19 cellular contexts compared by ENCODE assay signal in genomic region chr9:94911211-94911610, GRCh38.
DNase-seq lines count a peak whose midpoint lies in the region; ATAC-seq, FAIRE-seq and TF ChIP-seq lines count a peak whose summit lies in the region.
"Had no signal": no experiment of that assay in that cellular context is flagged by ENCODE, and none has a peak within 500 bp of the region (broad histone marks: within the 10 kb centered on the region; RNA-seq: fewer than 3 reads in every experiment).

No MANE protein-coding gene starts in this region.

- TF ChIP-seq EP300 in A549 (IDR thresholded peaks at IDR 0.05) (no peak), esophagus muscularis mucosa (IDR thresholded peaks at IDR 0.05) (no peak), neural cell (conservative IDR thresholded peaks at IDR 0.05; ENCODE audit: poor library complexity, severe bottlenecking) (no peak)

- no peaks in the 10 kb centered on the region for H4K20me1 ChIP-seq in IMR-90 (ENCODE audit: insufficient read depth, low read length)
- H4K20me1 ChIP-seq in neural cell (ENCODE audit: insufficient read depth) = no peaks in the 10 kb centered on the region

- no peak overlapping the region for H3K23ac ChIP-seq in IMR-90 (ENCODE audit: low read depth, low read length)

- CTCF ChIA-PET in A549 (lab: Yijun Ruan, JAX) = interaction anchor here (0.5 to 10.0 kb wide), 15 partner anchors 10 to 230 kb away, joined by 3 to 64 read pairs (median 4); no protein-coding TSS in a partner anchor
- CTCF ChIA-PET in IMR-90 (lab: Yijun Ruan, JAX) = no interaction called here

- peak overlapping the region; percentile 57; the same call in 1 of the 2 replicates for H2BK20ac ChIP-seq in IMR-90 (ENCODE audit: low read depth, low read length)

- H2BK120ac ChIP-seq in IMR-90 (ENCODE audit: low read depth, low read length) = peak overlapping the region; percentile 64

- H3K27ac ChIP-seq in A549 (peak overlapping the region; percentile 97 to 99), IMR-90 (ENCODE audit: insufficient read depth, low read length) (no peak overlapping the region), esophagus muscularis mucosa (replicated peaks in 1 of 4) (peak overlapping the region in 1 of 4 donors; percentile 82), neural cell (ENCODE audit: low read length) (peak overlapping the region; percentile 29), uterus (no peak overlapping the region)
- H3K27ac ChIP-seq: left ventricle myocardium inferior had no signal

- H3K9ac ChIP-seq in IMR-90 (ENCODE audit: low read depth, low read length) (no peak overlapping the region), neural cell (ENCODE audit: low read length) (no peak overlapping the region)

- H3K27me3 ChIP-seq in IMR-90 (ENCODE audit: control insufficient read depth, insufficient read depth, low read length) (no peaks in the 10 kb centered on the region), esophagus muscularis mucosa (no peaks in the 10 kb centered on the region), neural cell (ENCODE audit: insufficient read depth, low read depth, low read length) (no peaks in the 10 kb centered on the region), uterus (no peaks in the 10 kb centered on the region)

- no peaks in the 10 kb centered on the region for H3K79me2 ChIP-seq in neural cell (replicated peaks; ENCODE audit: insufficient read depth, low read length)

- TF ChIP-seq RAD21 in A549 (conservative IDR thresholded peaks at IDR 0.05 in 1 of 2, IDR thresholded peaks at IDR 0.05 in 1 of 2) = no peak
- TF ChIP-seq RAD21 in IMR-90 (IDR thresholded peaks at IDR 0.05; ENCODE audit: low read length) = no peak
- TF ChIP-seq RAD21 in neural cell (conservative IDR thresholded peaks at IDR 0.05) = peak; percentile 10

- no TSS peak for BruUV-seq in IMR-90 (replicated peaks; lab: Mats Ljungman, UMichigan)

- no peak overlapping the region for H2AK9ac ChIP-seq in IMR-90 (replicated peaks; ENCODE audit: low read depth, low read length, poor library complexity)

- DNase-seq in A549 (ENCODE audit: low read depth in 1 of 2, low spot score in 1 of 2) = no peak
- DNase-seq in IMR-90 = no peak
- peak; percentile 84 for DNase-seq in esophagus muscularis mucosa (ENCODE audit: extremely low spot score)
- DNase-seq in uterus = no peak
- no peak for DNase-seq in Kasumi-1 (lab: John Stamatoyannopoulos, UW)
- DNase-seq: activated CD4-positive, alpha-beta T cell treated with anti-CD3 and anti-CD28 coated beads for 1 hour; activated CD8-positive, alpha-beta memory T cell treated with anti-CD3 and anti-CD28 coated beads for 24 hours; activated naive CD4-positive, alpha-beta T cell treated with anti-CD3 and anti-CD28 coated beads, Interleukin-2, amount 10 ng/mL, durations not matched to agents 7 days and 5 days; activated T-cell treated with anti-CD3 and anti-CD28 coated beads, Interleukin-2, amount 50 U/mL, for 72 hours; aorta; CD8-positive, alpha-beta memory T cell; H9; left ventricle myocardium inferior; NCI-H1930; NCI-H526; SHP77 treated with DMSO at 0.1 percent for 48 hours; stimulated activated CD4-positive, alpha-beta T cell treated with anti-CD3 and anti-CD28 coated beads, Interleukin-15, amount 100 ng/mL, for 24 hours had no signal

- peak overlapping the region; percentile 93; the same call in 2 of the 3 replicates for H2BK15ac ChIP-seq in IMR-90 (ENCODE audit: low read depth, low read length)

- 0 out of 2 replicates have a peak overlapping the region, but pooled peaks have one; percentile 44 for H4K91ac ChIP-seq in IMR-90 (ENCODE audit: insufficient read depth, low read depth, low read length)

- no peak for FAIRE-seq in A549 (lab: Jason Lieb, UNC)

- H3K9me3 ChIP-seq in A549 (no peaks in the 10 kb centered on the region), IMR-90 (ENCODE audit: control insufficient read depth, insufficient read depth, low read length) (no peaks in the 10 kb centered on the region), esophagus muscularis mucosa (no peaks in the 10 kb centered on the region), neural cell (ENCODE audit: low read length) (no peaks in the 10 kb centered on the region), uterus (no peaks in the 10 kb centered on the region)
- H3K9me3 ChIP-seq: left ventricle myocardium inferior had no signal

- no peak overlapping the region; a peak in 1 of 4 replicates for H4K8ac ChIP-seq in IMR-90 (ENCODE audit: low read depth in 2 of 2, low read length in 2 of 2)

- no peak for ATAC-seq in A549
- no peak for ATAC-seq in IMR-90 (ENCODE audit: low read depth)
- no peak for ATAC-seq in GM18907 (IDR thresholded peaks at IDR 0.05; ENCODE audit: unreplicated experiment)
- ATAC-seq: activated T-cell treated with anti-CD3 and anti-CD28 coated beads, Interleukin-2, amount 50 U/mL, for 72 hours had no signal

- POLR2A ChIA-PET in A549 (lab: Yijun Ruan, JAX) = interaction anchor here (1.3 to 8.5 kb wide), 3 partner anchors 10 to 98 kb away, joined by 5 to 93 read pairs (median 58); no protein-coding TSS in a partner anchor
- POLR2A ChIA-PET in IMR-90 (lab: Charles Lee; ENCODE audit: unreplicated experiment) = no interaction called here

- peak overlapping the region; percentile 0; the same call in 1 of the 2 replicates for H3K18ac ChIP-seq in IMR-90 (ENCODE audit: low read depth, low read length)

- H4K5ac ChIP-seq in IMR-90 (ENCODE audit: low read depth, low read length) = peak overlapping the region; percentile 0; the same call in 1 of the 2 replicates

- peaks cover 6 to 38% of the 10 kb centered on the region in 2 experiments; a peak in 3 of 4 replicates for H3K79me1 ChIP-seq in IMR-90 (ENCODE audit: low read depth in 1 of 2, low read length in 2 of 2)

- no peak overlapping the region for H3K56ac ChIP-seq in IMR-90 (ENCODE audit: extremely low read depth, insufficient read depth, low read length)

- H3K36me3 ChIP-seq in IMR-90 (ENCODE audit: control insufficient read depth, insufficient read depth, low read length) = no peaks in the 10 kb centered on the region
- H3K36me3 ChIP-seq in esophagus muscularis mucosa = no peaks in the 10 kb centered on the region
- no peaks in the 10 kb centered on the region for H3K36me3 ChIP-seq in neural cell (ENCODE audit: insufficient read depth, low read length)
- H3K36me3 ChIP-seq in uterus = no peaks in the 10 kb centered on the region
- H3K36me3 ChIP-seq: left ventricle myocardium inferior had no signal

- 78% methylated on average over 3 of the region's 3 CpGs for WGBS in A549 (ENCODE audit: missing lambda C conversion rate)
- WGBS in IMR-90 (ENCODE audit: extremely low coverage in 2 of 2, insufficient read length in 1 of 2), 2 experiments = 80% methylated on average over 1 of the region's 3 CpGs; no CpG with 5 or more reads in 1 of the 2 experiments
- WGBS in esophagus muscularis mucosa = 70% methylated on average over 3 of the region's 3 CpGs

- no peak overlapping the region for H2AFZ ChIP-seq in IMR-90 (replicated peaks; ENCODE audit: low read length, poor library complexity)
- no peak overlapping the region for H2AFZ ChIP-seq in neural cell (ENCODE audit: low read depth, low read length)

- dilution Hi-C loops in IMR-90 (cut with HindIII; ENCODE audit: low sequenced_read_pairs, unreplicated experiment) = no loop called here

- no peaks in the 10 kb centered on the region for H3F3A ChIP-seq in neural cell (ENCODE audit: insufficient read depth, low read length, poor library complexity, severe bottlenecking)

- no peak overlapping the region for H2BK5ac ChIP-seq in IMR-90 (ENCODE audit: low read depth, low read length, poor library complexity, severe bottlenecking)

- TF ChIP-seq CTCF in A549 (IDR thresholded peaks at IDR 0.05) (no peak), IMR-90 (conservative IDR thresholded peaks at IDR 0.05; ENCODE audit: low read depth, low read length) (no peak), esophagus muscularis mucosa (IDR thresholded peaks at IDR 0.05) (no peak), neural cell (IDR thresholded peaks at IDR 0.05; ENCODE audit: poor library complexity, severe bottlenecking) (no peak), uterus (IDR thresholded peaks at IDR 0.05) (no peak)

- in situ Hi-C loops in IMR-90 (cut with MboI; ENCODE audit: low sequenced_read_pairs) = no loop called here

- peak overlapping the region; percentile 89 for H3K4me2 ChIP-seq in A549
- H3K4me2 ChIP-seq in IMR-90 (ENCODE audit: low read depth, low read length) = no peak overlapping the region
- H3K4me2 ChIP-seq in neural cell (ENCODE audit: low read length) = no peak overlapping the region

- no peak overlapping the region for H3K14ac ChIP-seq in IMR-90 (replicated peaks; ENCODE audit: low read depth, low read length)

- peak overlapping the region; percentile 54; the same call in 1 of the 2 replicates for H3K4ac ChIP-seq in IMR-90 (ENCODE audit: low read depth, low read length)

- no peak for TF ChIP-seq POLR2A in A549 (IDR thresholded peaks at IDR 0.05; ENCODE audit: low read length)
- TF ChIP-seq POLR2A in IMR-90 (IDR thresholded peaks at IDR 0.05; ENCODE audit: low read depth, low read length) = no peak
- no peak for TF ChIP-seq POLR2A in esophagus muscularis mucosa (IDR thresholded peaks at IDR 0.05; ENCODE audit: low read depth)
- TF ChIP-seq POLR2A in uterus (IDR thresholded peaks at IDR 0.05) = no peak

- H3K9me2 ChIP-seq in neural cell (ENCODE audit: insufficient read depth, low read length) = no peaks in the 10 kb centered on the region

- H3K4me1 ChIP-seq in A549 (peaks cover 96% of the 10 kb centered on the region), IMR-90 (ENCODE audit: control insufficient read depth, insufficient read depth, low read length) (peaks cover 28% of the 10 kb centered on the region), esophagus muscularis mucosa (peaks cover 37 to 57% (median 49%) of the 10 kb centered on the region in 4 donors), uterus (peaks cover 7 to 14% of the 10 kb centered on the region in 2 donors)

- H3K4me3 ChIP-seq in A549 (no peak overlapping the region), IMR-90 (ENCODE audit: insufficient read depth, low read depth, low read length) (no peak overlapping the region), esophagus muscularis mucosa (no peak overlapping the region), neural cell (ENCODE audit: low read length) (no peak overlapping the region), uterus (no peak overlapping the region)
- H3K4me3 ChIP-seq: left ventricle myocardium inferior had no signal

- intact Hi-C loops in IMR-90 (cut with micrococcal nuclease) (loop anchor here (10.0 kb wide), 1 partner anchor 214 kb away; no protein-coding TSS in a partner anchor), esophagus muscularis mucosa (cut with DNase I) (no loop called here), uterus (cut with DNase I; ENCODE audit: low total_unique reads) (no loop called here)

- H3K9me1 ChIP-seq in IMR-90 (ENCODE audit: insufficient read depth, low read length) = peaks cover 16% of the 10 kb centered on the region

- 0 out of 2 replicates have a peak overlapping the region, but pooled peaks have one; percentile 40 for H2AK5ac ChIP-seq in IMR-90 (ENCODE audit: low read depth, low read length)

TF ChIP-seq in IMR-90, 13 proteins besides CTCF, POLR2A, EP300 and RAD21 (continues in another document):
- TF ChIP-seq MXI1 (IDR thresholded peaks at IDR 0.05; ENCODE audit: borderline replicate concordance, low read depth, low read length) = no peak
- no peak for TF ChIP-seq SMC3 (IDR thresholded peaks at IDR 0.05; ENCODE audit: low read depth, low read length)

TF ChIP-seq in neural cell, 6 proteins besides CTCF, POLR2A, EP300 and RAD21 (continues in another document):
- TF ChIP-seq MXI1 (conservative IDR thresholded peaks at IDR 0.05; ENCODE audit: poor library complexity, severe bottlenecking) (no peak), POLR2AphosphoS5 (IDR thresholded peaks at IDR 0.05) (peak; percentile 34)

Comparison
In these comparisons a context has a peak if more than half of its experiments do, and no peak if none do; other contexts are left out.
1. H3K27ac ChIP-seq: peak in A549 (2 of 2) and neural cell (single experiment); none in IMR-90 (single experiment) and uterus (0 of 2).